Comparison of ENCODE assay signal across 8 cellular contexts in genomic region chr9:63812822-63813221, GRCh38.
DNase-seq lines count a peak whose midpoint lies in the region; ATAC-seq, FAIRE-seq and TF ChIP-seq lines count a peak whose summit lies in the region.
"Not testable (repeated sequence)": the region's sequence is repeated elsewhere in the genome, so short reads cannot be mapped to it uniquely, and the experiment has no call there.

No MANE protein-coding gene starts in this region.

- H4K20me1 ChIP-seq in HCT116 (ENCODE audit: insufficient read depth) = not testable (repeated sequence)

- not testable (repeated sequence) for TF ChIP-seq POLR2A in HCT116 (IDR thresholded peaks at IDR 0.05; ENCODE audit: borderline replicate concordance, extremely low read depth, insufficient read depth, insufficient read length)

- not testable (repeated sequence) for TF ChIP-seq RAD21 in HCT116 (IDR thresholded peaks at IDR 0.05; ENCODE audit: low read depth)

- H3K4me2 ChIP-seq in HCT116 (ENCODE audit: low read length) = not testable (repeated sequence)

- not testable (repeated sequence) for H3K9me3 Mint-ChIP-seq in activated naive CD8-positive, alpha-beta T cell treated with anti-CD3 and anti-CD28 coated beads, Interleukin-2, amount 10 ng/mL, durations not matched to agents 7 days and 5 days

- H3K27ac ChIP-seq in HCT116 (ENCODE audit: low read depth, low read length); kidney (ENCODE audit: low read depth in 2 of 2, low read length in 2 of 2): not testable (repeated sequence)

- TF ChIP-seq CTCF in HCT116 (IDR thresholded peaks at IDR 0.05 in 2 of 3, conservative IDR thresholded peaks at IDR 0.05 in 1 of 3; ENCODE audit: borderline replicate concordance in 1 of 3, insufficient read depth in 1 of 3, low read depth in 2 of 3, low read length in 2 of 3); kidney (IDR thresholded peaks at IDR 0.05; ENCODE audit: borderline replicate concordance, extremely low read depth, insufficient read depth): not testable (repeated sequence)

- intact Hi-C loops in HCT116 (cut with micrococcal nuclease); kidney (cut with DNase I): not testable (repeated sequence)

- BruUV-seq in HCT116 (replicated peaks; lab: Mats Ljungman, UMichigan) = not testable (repeated sequence)

- peaks cover 10% of the 10 kb centered on the region for H3K27me3 Mint-ChIP-seq in activated naive CD8-positive, alpha-beta T cell treated with anti-CD3 and anti-CD28 coated beads, Interleukin-2, amount 10 ng/mL, durations not matched to agents 7 days and 5 days

- not testable (repeated sequence) for H3K4me3 Mint-ChIP-seq in activated naive CD8-positive, alpha-beta T cell treated with anti-CD3 and anti-CD28 coated beads, Interleukin-2, amount 10 ng/mL, durations not matched to agents 7 days and 5 days

- not testable (repeated sequence) for H3K79me2 ChIP-seq in HCT116 (ENCODE audit: insufficient read depth, low read length)

- H3K9me3 ChIP-seq in HCT116 (ENCODE audit: control insufficient read depth in 1 of 2, insufficient read depth in 1 of 2, low read depth in 1 of 2, low read length in 2 of 2); kidney (ENCODE audit: control insufficient read depth in 1 of 2, low read length in 2 of 2): not testable (repeated sequence)

- RAD21 ChIA-PET in HCT116 (lab: Charles Lee; ENCODE audit: low non-redundant PET in 1 of 2, low total read pairs in 2 of 2, uncharacterized antibody in 2 of 2, unreplicated experiment in 2 of 2) = not testable (repeated sequence)

- not testable (repeated sequence) for H2AFZ ChIP-seq in HCT116 (ENCODE audit: low read depth, low read length, poor library complexity, severe bottlenecking)

- not testable (repeated sequence) for H3K4me1 Mint-ChIP-seq in activated naive CD8-positive, alpha-beta T cell treated with anti-CD3 and anti-CD28 coated beads, Interleukin-2, amount 10 ng/mL, durations not matched to agents 7 days and 5 days

- POLR2A ChIA-PET in HCT116 (lab: Charles Lee); activated naive CD8-positive, alpha-beta T cell treated with anti-CD3 and anti-CD28 coated beads, Interleukin-2, amount 10 ng/mL, durations not matched to agents 7 days and 5 days (lab: Charles Lee): not testable (repeated sequence)

- H3K36me3 ChIP-seq in HCT116 (ENCODE audit: control insufficient read depth in 1 of 2, insufficient read depth in 2 of 2, low read length in 2 of 2); kidney (ENCODE audit: control insufficient read depth in 1 of 2, insufficient read depth in 2 of 2, low read length in 2 of 2): not testable (repeated sequence)

- H3K4me3 ChIP-seq in HCT116 (replicated peaks in 1 of 2; ENCODE audit: low read depth in 1 of 2, low read length in 2 of 2); kidney (ENCODE audit: low read length in 2 of 2): not testable (repeated sequence)

- not testable (repeated sequence) for DNase-seq in HCT116 (ENCODE audit: low read depth, low spot score); stimulated activated naive CD8-positive, alpha-beta T cell treated with anti-CD3 and anti-CD28 coated beads, Interleukin-15, Interleukin-2, amounts not matched to agents 100 U/mL and 50 U/mL, for 24 hours
- peak; percentile 28 for DNase-seq in activated naive CD8-positive, alpha-beta T cell treated with anti-CD3 and anti-CD28 coated beads, Interleukin-2, amount 10 ng/mL, durations not matched to agents 7 days and 5 days
- peak; percentile 68 for DNase-seq in kidney

- H3K9ac ChIP-seq in HCT116 (ENCODE audit: low read length); kidney (ENCODE audit: low read length in 2 of 2): not testable (repeated sequence)

- not testable (repeated sequence) for FAIRE-seq in kidney (lab: Jason Lieb, UNC)

- not testable (repeated sequence) for H3K27me3 ChIP-seq in HCT116 (ENCODE audit: insufficient read depth, low read length)

- not testable (repeated sequence) for H3K27ac Mint-ChIP-seq in activated naive CD8-positive, alpha-beta T cell treated with anti-CD3 and anti-CD28 coated beads, Interleukin-2, amount 10 ng/mL, durations not matched to agents 7 days and 5 days

- H3K9me2 ChIP-seq in HCT116 (ENCODE audit: insufficient read depth) = not testable (repeated sequence)

- H3K4me1 ChIP-seq in HCT116 (ENCODE audit: control insufficient read depth in 1 of 2, insufficient read depth in 2 of 2, low read length in 2 of 2); kidney (ENCODE audit: control insufficient read depth in 1 of 2, insufficient read depth in 1 of 2, low read depth in 1 of 2, low read length in 2 of 2): not testable (repeated sequence)

- CTCF ChIA-PET in HCT116 (lab: Charles Lee) = not testable (repeated sequence)

- H3K36me3 Mint-ChIP-seq in activated naive CD8-positive, alpha-beta T cell treated with anti-CD3 and anti-CD28 coated beads, Interleukin-2, amount 10 ng/mL, durations not matched to agents 7 days and 5 days = not testable (repeated sequence)

- ATAC-seq in GM18520 (IDR thresholded peaks at IDR 0.05; ENCODE audit: unreplicated experiment) = peak; percentile 64
- peak; percentile 73 for ATAC-seq in GM19467 (IDR thresholded peaks at IDR 0.05; ENCODE audit: unreplicated experiment)
- ATAC-seq in HCT116 = peak; percentile 97
- peak; percentile 73 for ATAC-seq in HG03095 (IDR thresholded peaks at IDR 0.05; ENCODE audit: unreplicated experiment)
- peak; percentile 64 for ATAC-seq in HG03571 (IDR thresholded peaks at IDR 0.05; ENCODE audit: unreplicated experiment)
- ATAC-seq in activated naive CD8-positive, alpha-beta T cell treated with anti-CD3 and anti-CD28 coated beads, Interleukin-2, amount 10 ng/mL, durations not matched to agents 7 days and 5 days (ENCODE audit: low read depth) = peak; percentile 83
- peak; percentile 86 for ATAC-seq in stimulated activated naive CD8-positive, alpha-beta T cell treated with anti-CD3 and anti-CD28 coated beads, Interleukin-15, Interleukin-2, amounts not matched to agents 100 U/mL and 50 U/mL, for 24 hours
